8 cellular contexts compared by ENCODE assay signal in genomic region chr21:25881524-25882376, GRCh38.
A peak's percentile ranks its signal among the peaks of the same experiment; 100 is the strongest.
DNase-seq lines count a peak whose midpoint lies in the region; ATAC-seq and TF ChIP-seq lines count a peak whose summit lies in the region.

No MANE protein-coding gene starts in this region.

- intact Hi-C loops in cardiac septum (cut with DNase I) = loop anchor here (2.0 to 10.0 kb wide), 3 partner anchors 291 to 835 kb away; partner anchors contain the start of genes APP and CYYR1

- H3K4me3 ChIP-seq in Karpas-422 (ENCODE audit: low read length) = no peak overlapping the region

- H2AFZ ChIP-seq in Karpas-422 (ENCODE audit: low read length) = no peak overlapping the region

- H4K20me1 ChIP-seq in Karpas-422 (ENCODE audit: insufficient read depth, low read depth, low read length) = no peaks in the 10 kb centered on the region

- no peak overlapping the region for H3K27ac ChIP-seq in Karpas-422 (ENCODE audit: low read length)

- H3K9me3 Mint-ChIP-seq in activated naive CD4-positive, alpha-beta T cell treated with anti-CD3 and anti-CD28 coated beads, Interleukin-2, amount 50 U/mL, for 72 hours = no peaks in the 10 kb centered on the region

- peak; percentile 97 for TF ChIP-seq CTCF in GM12873 (IDR thresholded peaks at IDR 0.05; ENCODE audit: insufficient read depth, low read depth, low read length, missing control alignments)

- peak; percentile 89 for ATAC-seq in SK-N-SH treated with all-trans-retinoic acid at 6 μM for 48 hours
- peak; percentile 71 for ATAC-seq in activated naive CD4-positive, alpha-beta T cell treated with anti-CD3 and anti-CD28 coated beads, Interleukin-2, amount 50 U/mL, for 72 hours
- no peak for ATAC-seq in GM21737 (IDR thresholded peaks at IDR 0.05; ENCODE audit: unreplicated experiment)

- no peaks in the 10 kb centered on the region for H3K9me2 ChIP-seq in Karpas-422 (replicated peaks; ENCODE audit: insufficient read depth, low read length)

- no peaks in the 10 kb centered on the region for H3K36me3 ChIP-seq in Karpas-422 (ENCODE audit: insufficient read depth, low read length)

- no peaks in the 10 kb centered on the region for H3K4me1 ChIP-seq in Karpas-422 (ENCODE audit: low read length)

- peak overlapping the region in 1 of 2 donors; percentile 52 for H3K27ac Mint-ChIP-seq in activated naive CD4-positive, alpha-beta T cell treated with anti-CD3 and anti-CD28 coated beads, Interleukin-2, amount 50 U/mL, for 72 hours

- no peak overlapping the region for H3K9ac ChIP-seq in Karpas-422 (ENCODE audit: low read length)

- H3K4me2 ChIP-seq in Karpas-422 (ENCODE audit: low read depth, low read length, poor library complexity, severe bottlenecking) = no peak overlapping the region

- H3K27me3 ChIP-seq in Karpas-422 (ENCODE audit: low read length) = no peaks in the 10 kb centered on the region

- no peaks in the 10 kb centered on the region for H3K36me3 Mint-ChIP-seq in activated naive CD4-positive, alpha-beta T cell treated with anti-CD3 and anti-CD28 coated beads, Interleukin-2, amount 50 U/mL, for 72 hours

- no peaks in the 10 kb centered on the region for H3K9me3 ChIP-seq in Karpas-422 (ENCODE audit: low read length)

- peak; percentile 61 for DNase-seq in H4 (ENCODE audit: low spot score)
- DNase-seq in Karpas-422 = peak; percentile 82
- peak; percentile 56 to 71 for DNase-seq in activated naive CD4-positive, alpha-beta T cell treated with anti-CD3 and anti-CD28 coated beads, Interleukin-2, amount 50 U/mL, for 72 hours (ENCODE audit: low spot score in 2 of 2)
- DNase-seq in cardiac septum (ENCODE audit: low spot score) = peak; percentile 82
- peak; percentile 59 for DNase-seq in renal cortical epithelial cell (ENCODE audit: low read depth)

- no peaks in the 10 kb centered on the region for H3K79me2 ChIP-seq in Karpas-422 (ENCODE audit: low read length)

TF ChIP-seq in SK-N-SH treated with all-trans-retinoic acid at 6 μM for 48 hours, 23 proteins besides CTCF, POLR2A, EP300 and RAD21:
- no peak for TF ChIP-seq GLIS3 (CRISPR knock-in tag; IDR thresholded peaks at IDR 0.05)
- no peak for TF ChIP-seq ZC3H10 (CRISPR knock-in tag; IDR thresholded peaks at IDR 0.05)
- TF ChIP-seq PPARA (CRISPR knock-in tag; IDR thresholded peaks at IDR 0.05; ENCODE audit: borderline replicate concordance) = no peak
- no peak for TF ChIP-seq ZNF70 (CRISPR knock-in tag; IDR thresholded peaks at IDR 0.05)
- TF ChIP-seq PATZ1 (CRISPR knock-in tag; IDR thresholded peaks at IDR 0.05; ENCODE audit: borderline replicate concordance) = no peak
- no peak for TF ChIP-seq ZFP3 (CRISPR knock-in tag; IDR thresholded peaks at IDR 0.05)
- no peak for TF ChIP-seq SNAI2 (CRISPR knock-in tag; IDR thresholded peaks at IDR 0.05)
- TF ChIP-seq TOX (CRISPR knock-in tag; IDR thresholded peaks at IDR 0.05; ENCODE audit: borderline replicate concordance) = no peak
- TF ChIP-seq TCF4 (CRISPR knock-in tag; IDR thresholded peaks at IDR 0.05; ENCODE audit: borderline replicate concordance) = no peak
- TF ChIP-seq POU6F1 (CRISPR knock-in tag; IDR thresholded peaks at IDR 0.05; ENCODE audit: borderline replicate concordance, low read depth) = no peak
- no peak for TF ChIP-seq OSR1 (CRISPR knock-in tag; IDR thresholded peaks at IDR 0.05)
- TF ChIP-seq ZNF8 (CRISPR knock-in tag; IDR thresholded peaks at IDR 0.05) = no peak
